24 cellular contexts compared by ENCODE assay signal in the genomic region with DNA sequence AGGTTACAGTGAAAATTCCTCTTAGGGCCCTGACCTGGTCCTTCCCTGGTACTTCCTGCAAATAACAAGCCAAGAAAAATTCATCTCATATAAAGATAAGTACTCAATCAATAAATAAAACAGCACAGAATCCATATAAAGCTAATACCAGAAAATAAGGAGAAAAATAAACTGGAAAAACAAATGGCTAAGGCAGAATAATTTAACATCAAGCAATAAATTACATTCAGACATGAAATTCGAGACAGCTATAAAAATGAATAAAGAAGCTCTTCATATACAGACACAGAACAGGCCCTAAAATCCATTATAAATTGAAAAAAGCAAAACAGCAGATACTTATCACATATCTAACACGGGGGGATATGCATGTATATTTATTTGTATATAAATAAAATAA.
"Had no signal": no experiment of that assay in that cellular context is flagged by ENCODE, and none has a peak within 500 bp of the region (broad histone marks: within the 10 kb centered on the region; RNA-seq: fewer than 3 reads in every experiment).

No MANE protein-coding gene starts in this region.

- H3K36me3 ChIP-seq: stomach, suprapubic skin, thoracic aorta, thyroid gland, tibial artery, tibial nerve, transverse colon, upper lobe of left lung, upper lobe of right lung, uterus, vagina had no signal

- H3K4me1 ChIP-seq: stomach, suprapubic skin, testis, thyroid gland, tibial artery, tibial nerve, transverse colon, upper lobe of left lung, upper lobe of right lung, uterus, vagina had no signal

- H3K27ac ChIP-seq: stomach, suprapubic skin, testis, thoracic aorta, thyroid gland, tibial artery, tibial nerve, transverse colon, upper lobe of left lung, upper lobe of right lung, uterus, vagina had no signal

- DNase-seq: stimulated activated CD4-positive, alpha-beta T cell treated with anti-CD3 and anti-CD28 coated beads, Interleukin-2, amount 100 ng/mL, for 48 hours; stimulated activated CD4-positive, alpha-beta T cell treated with anti-CD3 and anti-CD28 coated beads, Interleukin-4, amount 100 ng/mL, for 1 hour; stimulated activated CD4-positive, alpha-beta T cell treated with anti-CD3 and anti-CD28 coated beads, Interleukin-4, amount 100 ng/mL, for 24 hours; stimulated activated CD4-positive, alpha-beta T cell treated with anti-CD3 and anti-CD28 coated beads, Interleukin-4, amount 100 ng/mL, for 4 hours; stimulated activated CD8-positive, alpha-beta memory T cell treated with anti-CD3 and anti-CD28 coated beads, Interleukin-4, amount 100 ng/mL, for 48 hours; stimulated activated naive B cell treated with anti-CD40 and anti-IgM and Interleukin-4, amounts not matched to agents 10 μg/mL and 1 μg/mL and 100 μg/mL, for 72 hours; stimulated activated naive CD4-positive, alpha-beta T cell; stimulated activated naive CD4-positive, alpha-beta T cell treated with Interleukin-2 at 50 U/mL for 16 hours; stimulated activated naive CD8-positive, alpha-beta T cell treated with anti-CD3 and anti-CD28 coated beads, Interleukin-15, amount 100 ng/mL, for 72 hours; stimulated activated naive CD8-positive, alpha-beta T cell treated with anti-CD3 and anti-CD28 coated beads, Interleukin-15, Interleukin-2, amounts not matched to agents 100 U/mL and 50 U/mL, for 24 hours; stomach; substantia nigra; testis; thyroid gland; tibial artery; transverse colon; trophoblast cell; upper lobe of left lung; upper lobe of right lung; uterus had no signal

- H3K4me3 ChIP-seq: stomach, suprapubic skin, testis, thoracic aorta, thyroid gland, tibial artery, tibial nerve, transverse colon, upper lobe of left lung, upper lobe of right lung, uterus, vagina had no signal

- H3K9me3 ChIP-seq: stomach, suprapubic skin, testis, thoracic aorta, thyroid gland, tibial artery, tibial nerve, transverse colon, upper lobe of left lung, upper lobe of right lung, uterus, vagina had no signal
